Comparison of ENCODE assay signal across 16 cellular contexts in the genomic region with DNA sequence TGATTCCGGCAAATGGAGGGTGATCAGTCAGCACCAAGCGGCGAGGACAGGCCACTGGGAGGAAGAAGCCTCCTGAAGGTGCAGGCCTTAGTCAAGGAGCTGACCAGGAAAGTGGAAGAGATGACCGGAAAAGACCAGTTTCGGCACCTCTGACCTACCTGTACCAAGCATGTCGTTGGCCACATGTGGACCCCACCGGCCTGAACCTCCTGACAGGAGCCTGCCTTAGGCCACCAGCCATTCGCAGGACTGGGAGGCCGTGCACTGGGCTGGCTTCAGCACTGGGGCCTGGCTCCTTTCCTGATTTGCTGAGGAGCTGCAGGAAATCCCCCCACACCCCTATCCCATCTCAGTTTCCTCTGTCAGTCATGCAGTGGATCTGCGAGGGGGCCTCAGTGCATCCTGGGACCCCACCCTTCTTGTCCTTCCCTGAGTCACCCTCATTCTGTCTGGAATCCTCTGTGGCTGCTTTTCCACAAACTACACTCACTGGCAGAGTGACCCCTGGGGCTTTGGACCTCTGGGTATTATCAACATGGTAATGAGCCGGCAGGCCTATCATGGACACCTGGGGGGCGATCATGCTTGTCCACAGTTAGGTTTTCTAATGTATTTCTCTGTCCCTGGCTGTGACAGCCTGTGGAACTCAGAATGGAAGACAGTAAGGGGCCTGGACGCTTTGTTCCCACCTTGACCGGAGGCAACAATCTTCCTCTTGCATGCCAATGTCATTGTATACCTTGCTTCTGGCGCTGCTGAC. TPM values are rescaled to one million over a fixed set of nuclear protein-coding genes. Genes with fewer than 3 reads are reported as not detected.
DNase-seq lines count a peak whose midpoint lies in the region; ATAC-seq and TF ChIP-seq lines count a peak whose summit lies in the region.
"Had no signal": no experiment of that assay in that cellular context is flagged by ENCODE, and none has a peak within 500 bp of the region (broad histone marks: within the 10 kb centered on the region; RNA-seq: fewer than 3 reads in every experiment).

No MANE protein-coding gene starts in this region.

- no peak overlapping the region for H3K27ac Mint-ChIP-seq in glutamatergic neuron (ENCODE audit: unreplicated experiment)

- H3K36me3 ChIP-seq in lower lobe of right lung, result peaks cover 8% of the 10 kb centered on the region

- DNase-seq in activated CD4-positive, CD25-positive, alpha-beta regulatory T cell treated with anti-CD3 and anti-CD28 coated beads, Interleukin-2, amount 50 U/mL, for 72 hours, result peak; percentile 23
- DNase-seq in activated CD4-positive, CD25-positive, alpha-beta regulatory T cell (lab: John Stamatoyannopoulos, UW), result no peak
- no peak for DNase-seq in caudate nucleus (lab: John Stamatoyannopoulos, UW)
- DNase-seq in lower lobe of right lung, result no peak
- DNase-seq in substantia nigra (lab: John Stamatoyannopoulos, UW), result no peak
- DNase-seq in glutamatergic neuron, result no peak
- DNase-seq in stimulated activated naive CD4-positive, alpha-beta T cell treated with Interleukin-2 at 50 U/mL for 16 hours (lab: John Stamatoyannopoulos, UW), result no peak
- DNase-seq: CD8-positive, alpha-beta memory T cell; GF-D8; IMR-90; NCI-H1417; NCI-H2029 treated with DMSO at 0.1 percent for 48 hours; NCI-H510A treated with DMSO at 0.1 percent for 48 hours had no signal

- no peaks in the 10 kb centered on the region for H3K9me3 ChIP-seq in lower lobe of right lung

- no peaks in the 10 kb centered on the region for H3K36me3 Mint-ChIP-seq in glutamatergic neuron (ENCODE audit: unreplicated experiment)
- H3K36me3 Mint-ChIP-seq: CD8-positive, alpha-beta memory T cell had no signal

- H3K27me3 Mint-ChIP-seq in glutamatergic neuron (ENCODE audit: unreplicated experiment), result peaks cover 5% of the 10 kb centered on the region

- no peaks in the 10 kb centered on the region for H3K27me3 ChIP-seq in lower lobe of right lung (ENCODE audit: low read depth)

- H3K4me3 Mint-ChIP-seq in glutamatergic neuron (ENCODE audit: unreplicated experiment), result no peak overlapping the region
- H3K4me3 Mint-ChIP-seq: CD8-positive, alpha-beta memory T cell had no signal

- H3K4me1 Mint-ChIP-seq in glutamatergic neuron (ENCODE audit: low read depth, unreplicated experiment), result no peaks in the 10 kb centered on the region
- H3K4me1 Mint-ChIP-seq: CD8-positive, alpha-beta memory T cell had no signal

- TF ChIP-seq CTCF in lower lobe of right lung (IDR thresholded peaks at IDR 0.05), result no peak
- TF ChIP-seq CTCF in glutamatergic neuron (IDR thresholded peaks at IDR 0.05; ENCODE audit: partially characterized antibody, unreplicated experiment), result no peak

- no peaks in the 10 kb centered on the region for H3K4me1 ChIP-seq in lower lobe of right lung

- no peaks in the 10 kb centered on the region for H3K9me3 Mint-ChIP-seq in glutamatergic neuron (ENCODE audit: unreplicated experiment)
- H3K9me3 Mint-ChIP-seq: CD8-positive, alpha-beta memory T cell had no signal

- intact Hi-C loops in lower lobe of right lung (cut with DNase I), result no loop called here

- H3K27ac ChIP-seq in caudate nucleus (ENCODE audit: low read depth, low read length) (peak overlapping the region; percentile 39), lower lobe of right lung (peak overlapping the region; percentile 27), substantia nigra (ENCODE audit: low read depth, low read length, poor library complexity, severe bottlenecking) (peak overlapping the region; percentile 89)
- H3K27ac ChIP-seq: 22Rv1 had no signal

- ATAC-seq in lower lobe of right lung (no peak), HG02571 (IDR thresholded peaks at IDR 0.05; ENCODE audit: unreplicated experiment) (no peak)

- H3K4me3 ChIP-seq in lower lobe of right lung, result no peak overlapping the region

RNA-seq across cellular contexts. Expression of a gene that starts 33.0 kb away (rescaled TPM):
- total RNA-seq in lower lobe of right lung, result 183 TPM
- total RNA-seq in glutamatergic neuron (ENCODE audit: unreplicated experiment), result not detected
- total RNA-seq: CD8-positive, alpha-beta memory T cell; IMR-90; LHCN-M2 had no signal

Comparison
In these comparisons a context has a peak if more than half of its experiments do, and no peak if none do; other contexts are left out.
1. H3K27ac ChIP-seq: peak in every context shown above with its lines; median percentile 89 in substantia nigra; 39 in caudate nucleus; 27 in lower lobe of right lung.
2. RNA of a gene that starts 33.0 kb away (total RNA-seq): 183 TPM in lower lobe of right lung (single experiment); not detected in glutamatergic neuron (single experiment); every median in the first group is over 100 times any median in the second.